2 cellular contexts compared by ENCODE assay signal in genomic region chr9:137416563-137417151, GRCh38.
TF ChIP-seq lines count a peak whose summit lies in the region.

No MANE protein-coding gene starts in this region.

TF ChIP-seq in GM23338, 12 proteins besides CTCF, POLR2A, EP300 and RAD21:
- no peak for TF ChIP-seq NANOG (IDR thresholded peaks at IDR 0.05; ENCODE audit: borderline replicate concordance)
- TF ChIP-seq ZNF462 (CRISPR knock-in tag; IDR thresholded peaks at IDR 0.05), result no peak
- no peak for TF ChIP-seq STAT1 (IDR thresholded peaks at IDR 0.05; ENCODE audit: unreplicated experiment)
- no peak for TF ChIP-seq ZNF114 (CRISPR knock-in tag; IDR thresholded peaks at IDR 0.05)
- no peak for TF ChIP-seq CREB1 (CRISPR knock-in tag; IDR thresholded peaks at IDR 0.05; ENCODE audit: low read depth)
- TF ChIP-seq EZH2 (IDR thresholded peaks at IDR 0.05; ENCODE audit: low read depth, unreplicated experiment), result no peak
- no peak for TF ChIP-seq ETS1 (IDR thresholded peaks at IDR 0.05)
- no peak for TF ChIP-seq REST (IDR thresholded peaks at IDR 0.05; ENCODE audit: unreplicated experiment)
- TF ChIP-seq EZH2phosphoT487 (IDR thresholded peaks at IDR 0.05; ENCODE audit: unreplicated experiment), result no peak
- TF ChIP-seq JUNB (IDR thresholded peaks at IDR 0.05; ENCODE audit: unreplicated experiment), result no peak
- no peak for TF ChIP-seq ZNF331 (CRISPR knock-in tag; IDR thresholded peaks at IDR 0.05; ENCODE audit: low read depth)
- no peak for TF ChIP-seq POLR2AphosphoS5 (IDR thresholded peaks at IDR 0.05; ENCODE audit: low read depth)
TF ChIP-seq in GM23338: peak in this region for 0.

TF ChIP-seq in K562, 482 proteins besides CTCF, POLR2A, EP300 and RAD21:
- TF ChIP-seq POLR2G (IDR thresholded peaks at IDR 0.05; ENCODE audit: low read depth, low read length) (peak; percentile 62), KAT2B (IDR thresholded peaks at IDR 0.05; ENCODE audit: low read depth, low read length) (no peak)
